Comparison of ENCODE assay signal across 20 cellular contexts in the genomic region with DNA sequence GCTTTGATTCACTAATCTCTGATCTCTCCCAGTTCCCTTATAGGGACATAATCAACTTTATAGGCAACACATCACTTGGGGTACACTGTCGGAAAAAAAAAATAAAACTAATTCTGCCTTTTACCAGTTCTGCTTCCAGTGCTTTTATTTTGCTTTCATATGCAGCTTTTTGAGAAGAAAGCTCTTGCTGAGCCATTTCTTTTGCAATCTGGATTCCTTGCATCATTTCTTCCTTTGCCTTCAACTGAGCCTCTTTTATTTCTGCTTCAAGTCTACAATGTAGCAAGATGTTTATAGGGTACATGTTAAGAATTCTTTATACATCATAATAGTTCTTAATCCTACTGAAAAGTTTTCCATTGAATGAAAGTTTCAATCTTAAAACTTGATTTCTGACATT. TPM values are rescaled to one million over a fixed set of nuclear protein-coding genes. Genes with fewer than 3 reads are reported as not detected.
DNase-seq lines count a peak whose midpoint lies in the region; ATAC-seq, FAIRE-seq and TF ChIP-seq lines count a peak whose summit lies in the region.
"Had no signal": no experiment of that assay in that cellular context is flagged by ENCODE, and none has a peak within 500 bp of the region (broad histone marks: within the 10 kb centered on the region; RNA-seq: fewer than 3 reads in every experiment).

No MANE protein-coding gene starts in this region.

- H3K36me3 ChIP-seq in right atrium auricular region (no peaks in the 10 kb centered on the region), small intestine (ENCODE audit: control insufficient read depth in 2 of 2, insufficient read depth in 2 of 2, low read length in 2 of 2) (no peaks in the 10 kb centered on the region)

- no peaks in the 10 kb centered on the region for H4K20me1 ChIP-seq in H9 (ENCODE audit: control insufficient read depth, insufficient read depth, insufficient read length)

- no peak overlapping the region for H4K91ac ChIP-seq in H9 (ENCODE audit: insufficient read length, low read depth, low read length)

- no peak for FAIRE-seq in small intestine (lab: Jason Lieb, UNC)

- H4K5ac ChIP-seq in H9 (ENCODE audit: insufficient read length, low read depth, low read length), result no peak overlapping the region

- H2BK12ac ChIP-seq in H9 (ENCODE audit: insufficient read length, low read depth, low read length), result no peak overlapping the region

- WGBS in H9 (ENCODE audit: extremely low coverage, insufficient read length, low lambda C conversion rate), result no CpG with 5 or more reads among the region's 1 CpG
- WGBS in small intestine, 3 donors, result 62 to 97% (median 96%) methylated on average over 1 of the region's 1 CpG

- H2AFZ ChIP-seq in H9 (ENCODE audit: low read length), result no peak overlapping the region

- no peak overlapping the region for H2BK5ac ChIP-seq in H9 (ENCODE audit: insufficient read length, low read length)

- no peaks in the 10 kb centered on the region for H3K79me1 ChIP-seq in H9 (ENCODE audit: insufficient read depth, low read depth, low read length, poor library complexity, severe bottlenecking)

- H2BK20ac ChIP-seq in H9 (ENCODE audit: low read depth, low read length, poor library complexity, severe bottlenecking), result no peak overlapping the region

- H3K36me3 Mint-ChIP-seq in H9 (ENCODE audit: insufficient read depth in 1 of 3, low read depth in 3 of 3), result peaks cover 12 to 66% (median 50%) of the 10 kb centered on the region in 3 experiments; a peak in 6 of 7 replicates

- no peaks in the 10 kb centered on the region for H3K27me3 ChIP-seq in H9 (ENCODE audit: insufficient read depth, low read length)
- no peaks in the 10 kb centered on the region for H3K27me3 ChIP-seq in right atrium auricular region
- H3K27me3 ChIP-seq in small intestine (ENCODE audit: control insufficient read depth in 2 of 2, insufficient read depth in 2 of 2, low read length in 2 of 2), result no peaks in the 10 kb centered on the region
- H3K27me3 ChIP-seq: SJSA1 had no signal

- H3K9me3 Mint-ChIP-seq in H9, result no peaks in the 10 kb centered on the region

- H3K4me3 ChIP-seq in choroid plexus epithelial cell (ENCODE audit: low read depth, low read length), result no peak overlapping the region
- H3K4me3 ChIP-seq in right atrium auricular region, result no peak overlapping the region
- H3K4me3 ChIP-seq in small intestine (ENCODE audit: low read depth in 1 of 2, low read length in 2 of 2), result no peak overlapping the region
- H3K4me3 ChIP-seq: SJSA1 had no signal

- no peak overlapping the region for H3K4me3 Mint-ChIP-seq in H9

- H2BK15ac ChIP-seq in H9 (ENCODE audit: low read depth, low read length), result no peak overlapping the region

- H3K9ac ChIP-seq in H9 (ENCODE audit: extremely low read depth, insufficient read length, low read length), result no peak overlapping the region

- no peak overlapping the region for H2BK120ac ChIP-seq in H9 (ENCODE audit: low read depth, low read length, poor library complexity, severe bottlenecking)

- H3K4me1 ChIP-seq in H9 (ENCODE audit: insufficient read depth, low read length) (no peaks in the 10 kb centered on the region), right atrium auricular region (no peaks in the 10 kb centered on the region), small intestine (ENCODE audit: control insufficient read depth in 2 of 2, insufficient read depth in 1 of 2, low read depth in 1 of 2, low read length in 1 of 2) (no peaks in the 10 kb centered on the region)
- H3K4me1 ChIP-seq: SJSA1 had no signal

- H3K79me2 ChIP-seq in H9 (ENCODE audit: insufficient read depth, low read length), result no peaks in the 10 kb centered on the region

- no peaks in the 10 kb centered on the region for H3K27me3 Mint-ChIP-seq in H9 (ENCODE audit: low read depth)

- no peaks in the 10 kb centered on the region for H3K4me1 Mint-ChIP-seq in H9

- TF ChIP-seq CTCF in H9 (conservative IDR thresholded peaks at IDR 0.05), result no peak
- no peak for TF ChIP-seq CTCF in choroid plexus epithelial cell (conservative IDR thresholded peaks at IDR 0.05; ENCODE audit: low read depth, low read length)
- no peak for TF ChIP-seq CTCF in right atrium auricular region (IDR thresholded peaks at IDR 0.05)

- no peak overlapping the region for H3K14ac ChIP-seq in H9 (ENCODE audit: insufficient read depth, low read length)

- H3K18ac ChIP-seq in H9 (ENCODE audit: insufficient read length, low read depth, low read length), result no peak overlapping the region

- no peak overlapping the region for H3K56ac ChIP-seq in H9 (ENCODE audit: insufficient read length, low read depth, low read length)

- no peak overlapping the region for H3K23ac ChIP-seq in H9 (ENCODE audit: insufficient read length, low read depth, low read length)

- H3K27ac Mint-ChIP-seq in H9, result peak overlapping the region in 2 of 3 experiments; percentile 9 to 84; a peak in 2 of 7 replicates

- H3K9me3 ChIP-seq in H9 (ENCODE audit: control insufficient read depth, low read depth, low read length) (no peaks in the 10 kb centered on the region), right atrium auricular region (no peaks in the 10 kb centered on the region), small intestine (ENCODE audit: control insufficient read depth, low read depth) (no peaks in the 10 kb centered on the region)
- H3K9me3 ChIP-seq: SJSA1 had no signal

- no peak for DNase-seq in H9
- DNase-seq in choroid plexus epithelial cell (ENCODE audit: low read depth), result peak; percentile 14
- peak; percentile 6 for DNase-seq in iris pigment epithelial cell (ENCODE audit: low read depth)
- DNase-seq in right atrium auricular region (ENCODE audit: low spot score), result no peak
- no peak for DNase-seq in small intestine
- DNase-seq: C1 segment of cervical spinal cord, DMS53, EL, GF-D8, GOT3, Kasumi-1, NCI-H1417, NCI-H1694 treated with DMSO at 0.1 percent for 48 hours, NCI-H446, NCI-H526, OCI-M1 had no signal

- no peak overlapping the region for H4K8ac ChIP-seq in H9 (replicated peaks; ENCODE audit: insufficient read length, low read depth, low read length)

- H3T11ph ChIP-seq in H9 (ENCODE audit: low read length), result no peak overlapping the region

- no peak overlapping the region for H2AK5ac ChIP-seq in H9 (ENCODE audit: insufficient read length, low read length)

- ATAC-seq in activated CD4-positive, CD25-positive, alpha-beta regulatory T cell treated with anti-CD3 and anti-CD28 coated beads, Interleukin-2, amount 50 U/mL, for 24 hours, result no peak
- no peak for ATAC-seq in HG02852 (IDR thresholded peaks at IDR 0.05; ENCODE audit: unreplicated experiment)
- ATAC-seq: Right ventricle myocardium inferior had no signal

- H3K27ac ChIP-seq in H9 (ENCODE audit: insufficient read length, low read depth, low read length) (no peak overlapping the region), right atrium auricular region (no peak overlapping the region), small intestine (ENCODE audit: low read depth in 1 of 2, low read length in 1 of 2) (no peak overlapping the region)
- H3K27ac ChIP-seq: SJSA1 had no signal

- H3K4ac ChIP-seq in H9 (ENCODE audit: low read depth, low read length), result no peak overlapping the region

- no peaks in the 10 kb centered on the region for H3K23me2 ChIP-seq in H9 (ENCODE audit: insufficient read length, low read depth, low read length, poor library complexity, severe bottlenecking)

- no peak overlapping the region for H3K4me2 ChIP-seq in H9 (ENCODE audit: insufficient read depth, insufficient read length, low read length)

RNA-seq across cellular contexts. Expression of a gene that starts 30.6 kb away (rescaled TPM):
- total RNA-seq in H9 (2021) (17.9 and 18.2 TPM in 2 replicates), right atrium auricular region (under 1 TPM in 1 of 2 donors, not detected in 1; 0.41 TPM)
- polyA plus RNA-seq in small intestine, result 1 to 10 TPM in 1 of 3 donors, under 1 TPM in 1, not detected in 1; 0.22 to 1.9 TPM

Comparison
In these comparisons a context has a peak if more than half of its experiments do, and no peak if none do; other contexts are left out.
1. DNase-seq: peak in choroid plexus epithelial cell (single experiment) and iris pigment epithelial cell (single experiment); none in H9 (single experiment), right atrium auricular region (single experiment) and small intestine (single experiment).
2. RNA of a gene that starts 30.6 kb away (total RNA-seq): 17.9 to 18.2 TPM in H9; 0.41 TPM in right atrium auricular region; every median in the first group is over 10 times any median in the second.